ENCODE assay signal across 8 cellular contexts in the genomic region with DNA sequence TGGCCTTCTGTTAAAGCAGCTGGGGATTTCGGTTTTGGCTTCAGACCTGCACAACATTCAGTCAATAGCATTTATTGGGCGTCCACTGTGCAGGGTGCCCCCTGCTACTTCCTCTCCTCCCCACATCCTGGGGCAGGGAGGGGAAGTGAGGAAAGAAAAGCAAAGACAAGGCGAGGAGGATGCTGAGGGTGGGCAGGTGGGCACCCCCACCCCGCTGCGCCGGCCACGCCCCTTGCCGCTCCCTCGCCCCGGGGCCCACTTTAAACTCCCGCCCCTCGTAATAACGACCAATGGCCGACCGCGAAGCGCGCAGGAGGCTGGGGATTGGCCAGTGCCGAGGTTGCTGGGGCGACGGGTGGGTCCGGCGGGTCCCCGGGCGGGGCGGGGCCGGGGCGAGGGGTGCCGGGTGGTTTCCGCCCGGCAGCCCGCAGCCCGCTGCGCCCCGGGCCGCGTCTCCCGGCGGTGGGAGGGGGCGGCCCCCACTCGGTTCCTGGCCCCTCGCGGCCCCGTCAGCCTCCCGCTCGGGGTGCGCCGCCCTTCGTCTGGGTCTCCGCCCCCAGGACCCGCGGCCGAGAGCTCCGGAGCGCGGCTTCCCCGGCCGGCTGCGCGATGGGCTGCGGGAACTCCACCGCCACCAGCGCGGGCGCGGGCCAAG. TPM values are rescaled to one million over a fixed set of nuclear protein-coding genes. Genes with fewer than 3 reads are reported as not detected.
A peak's percentile ranks its signal among the peaks of the same experiment; 100 is the strongest.
DNase-seq lines count a peak whose midpoint lies in the region; FAIRE-seq and TF ChIP-seq lines count a peak whose summit lies in the region.

A gene (plus strand): TSS at position 409 of the 655 bp plus-strand sequence. CDS start 201 bp downstream, at position 610.

- TF ChIP-seq EP300 in suprapubic skin (IDR thresholded peaks at IDR 0.05) = no peak

- H3K9me3 ChIP-seq in MG63 (no peaks in the 10 kb centered on the region), suprapubic skin (no peaks in the 10 kb centered on the region)

- peak; percentile 97 for DNase-seq in GM03348 (ENCODE audit: low spot score)
- peak; percentile 85 for DNase-seq in HCEC 1CT
- peak; percentile 93 for DNase-seq in MG63
- peak; percentile 91 for DNase-seq in SIG-M5 treated with dmso at 0.1 percent for 504 hours (lab: John Stamatoyannopoulos, UW; ENCODE audit: unreplicated experiment)
- peak; percentile 82 for DNase-seq in activated gamma-delta T cell treated with anti-CD3 and anti-CD28 coated beads, Interleukin-2, amount 50 U/mL, for 16 hours (ENCODE audit: low read depth)
- DNase-seq in frontal cortex (ENCODE audit: low spot score in 2 of 2) = peak; percentile 72 to 79
- peak; percentile 6 to 83 (median 46) for DNase-seq in nucleus accumbens (lab: John Stamatoyannopoulos, UW)
- DNase-seq in suprapubic skin (ENCODE audit: low spot score in 2 of 2) = peak; percentile 85 to 86

- H3K4me1 ChIP-seq in suprapubic skin = peaks cover 26% of the 10 kb centered on the region

- peak within 1 kb of the TSS; percentile 75 for H3K4me3 ChIP-seq in MG63
- peak within 1 kb of the TSS; percentile 79 for H3K4me3 ChIP-seq in suprapubic skin

- peaks cover 4% of the 10 kb centered on the region; the same call in 1 of the 2 replicates for H3K36me3 ChIP-seq in MG63
- no peaks in the 10 kb centered on the region for H3K36me3 ChIP-seq in suprapubic skin

- TF ChIP-seq CTCF in suprapubic skin (IDR thresholded peaks at IDR 0.05) = no peak

- H3K27ac ChIP-seq in suprapubic skin = peak within 1 kb of the TSS; percentile 68

- whole genome bisulfite sequencing in suprapubic skin = 0% methylated on average over 3 of the region's 66 CpGs

- FAIRE-seq in frontal cortex (lab: Jason Lieb, UNC) = no peak

- H3K27me3 ChIP-seq in MG63 (no peaks in the 10 kb centered on the region), suprapubic skin (no peaks in the 10 kb centered on the region)

- no peak for TF ChIP-seq POLR2A in suprapubic skin (IDR thresholded peaks at IDR 0.05)

RNA-seq across cellular contexts. Expression of the gene that starts here (rescaled TPM):
- 189 and 250 TPM in 2 replicates for total RNA-seq in MG63 (2014; rRNA removed; shearing (Covaris generic); ENCODE audit: low replicate concordance)
- total RNA-seq in frontal cortex (41.6 TPM), suprapubic skin (10 to 100 TPM; 17.4 to 28.5 (median 25.3) TPM)

Comparison
In these comparisons a context has a peak if more than half of its experiments do, and no peak if none do; other contexts are left out.
1. Peak in every context shown above with its lines: DNase-seq, H3K4me3 ChIP-seq and H3K27ac ChIP-seq.
2. DNase-seq: peak in every context shown above with its lines; median percentile 97 in GM03348; 93 in MG63; 91 in SIG-M5 treated with dmso at 0.1 percent for 504 hours; 86 in suprapubic skin; 85 in HCEC 1CT; 82 in activated gamma-delta T cell treated with anti-CD3 and anti-CD28 coated beads, Interleukin-2, amount 50 U/mL, for 16 hours; 76 in frontal cortex; 46 in nucleus accumbens.